In genomic region chr17:39200957-39201510, GRCh38 we compare ENCODE assay signal across 8 cellular contexts. TPM values are rescaled to one million over a fixed set of nuclear protein-coding genes. Genes with fewer than 3 reads are reported as not detected.
A peak's percentile ranks its signal among the peaks of the same experiment; 100 is the strongest.
DNase-seq lines count a peak whose midpoint lies in the region; ATAC-seq, FAIRE-seq and TF ChIP-seq lines count a peak whose summit lies in the region.

No MANE protein-coding gene starts in this region.

- FAIRE-seq in A549 (lab: Jason Lieb, UNC) = no peak

- H3K4me3 ChIP-seq in A549 (peak overlapping the region; percentile 96), HUES64 (ENCODE audit: low read length) (peak overlapping the region; percentile 90), mucosa of rectum (ENCODE audit: low read length in 2 of 2) (peak overlapping the region; percentile 86 to 99)

- peaks cover 22% of the 10 kb centered on the region for H3K4me1 Mint-ChIP-seq in MCF 10A (ENCODE audit: insufficient read depth, unreplicated experiment)

- peaks cover 66% of the 10 kb centered on the region for H3K36me3 Mint-ChIP-seq in MCF 10A (ENCODE audit: insufficient read depth, unreplicated experiment)

- H3K4me3 Mint-ChIP-seq in MCF 10A (ENCODE audit: unreplicated experiment) = peak overlapping the region; percentile 90

- no peak for TF ChIP-seq POLR2A in A549 (IDR thresholded peaks at IDR 0.05; ENCODE audit: low read length)

- POLR2A ChIA-PET in A549 (lab: Yijun Ruan, JAX) = interaction anchor here (0.6 to 0.7 kb wide), 2 partner anchors 28 to 53 kb away, joined by 4 read pairs; no protein-coding TSS in a partner anchor
- POLR2A ChIA-PET in MCF 10A (lab: Yijun Ruan, JAX) = interaction anchor here (0.7 to 2.5 kb wide), 11 partner anchors 8 to 348 kb away, joined by 3 to 34 read pairs (median 4); partner anchors contain the start of genes FBXL20, LASP1 and RPL23

- H3K36me3 ChIP-seq in HUES64 (ENCODE audit: insufficient read depth, low read length) (peaks cover 47% of the 10 kb centered on the region), mucosa of rectum (ENCODE audit: control insufficient read depth in 2 of 2, insufficient read depth in 2 of 2, low read length in 2 of 2) (peaks cover 33 to 36% of the 10 kb centered on the region in 2 donors)

- no peaks in the 10 kb centered on the region for H3K9me3 Mint-ChIP-seq in MCF 10A (ENCODE audit: unreplicated experiment)

- H3K27me3 ChIP-seq in HUES64 (ENCODE audit: insufficient read depth, low read length) = no peaks in the 10 kb centered on the region
- no peaks in the 10 kb centered on the region for H3K27me3 ChIP-seq in mucosa of rectum (ENCODE audit: control insufficient read depth in 2 of 2, insufficient read depth in 2 of 2, low read length in 2 of 2)

- ATAC-seq in A549 (no peak), GM21390 (IDR thresholded peaks at IDR 0.05; ENCODE audit: unreplicated experiment) (no peak)

- 9% methylated on average over 11 of the region's 11 CpGs for WGBS in A549 (ENCODE audit: missing lambda C conversion rate)
- WGBS in HUES64 = 57% methylated on average over 11 of the region's 11 CpGs

- no peak for TF ChIP-seq EP300 in A549 (IDR thresholded peaks at IDR 0.05)

- no peak for TF ChIP-seq CTCF in A549 (IDR thresholded peaks at IDR 0.05)
- no peak for TF ChIP-seq CTCF in MCF 10A (IDR thresholded peaks at IDR 0.05; ENCODE audit: unreplicated experiment)

- no TSS peak for BruUV-seq in MCF 10A (replicated peaks; lab: Mats Ljungman, UMichigan)

- H3K4me1 ChIP-seq in A549 = peaks cover 34% of the 10 kb centered on the region
- H3K4me1 ChIP-seq in HUES64 (ENCODE audit: insufficient read depth, low read length) = peaks cover 10% of the 10 kb centered on the region
- peaks cover 20 to 28% of the 10 kb centered on the region in 2 donors for H3K4me1 ChIP-seq in mucosa of rectum (ENCODE audit: control insufficient read depth in 2 of 2, insufficient read depth in 2 of 2, low read length in 2 of 2)

- H3K9me3 ChIP-seq in A549 (no peaks in the 10 kb centered on the region), HUES64 (ENCODE audit: insufficient read depth, low read depth, low read length) (no peaks in the 10 kb centered on the region), mucosa of rectum (ENCODE audit: control insufficient read depth in 2 of 2, low read length in 2 of 2) (no peaks in the 10 kb centered on the region)

- peak overlapping the region; percentile 85 for H3K4me2 ChIP-seq in A549

- DNase-seq in A549 (ENCODE audit: low read depth in 1 of 2, low spot score in 1 of 2) = no peak
- DNase-seq in MCF 10A (ENCODE audit: unreplicated experiment) = no peak
- DNase-seq in DMS 273 (lab: John Stamatoyannopoulos, UW; ENCODE audit: unreplicated experiment) = no peak
- DNase-seq in NCI-H2171 treated with DMSO at 0.1 percent for 48 hours (lab: John Stamatoyannopoulos, UW) = no peak
- no peak for DNase-seq in SW 1271 (lab: John Stamatoyannopoulos, UW)

- H3K27ac Mint-ChIP-seq in MCF 10A (ENCODE audit: low read depth, unreplicated experiment) = peak overlapping the region; percentile 100

- intact Hi-C loops in MCF 10A (cut with micrococcal nuclease) = no loop called here

- peak overlapping the region; percentile 96 for H3K27ac ChIP-seq in A549
- peak overlapping the region; percentile 87 for H3K27ac ChIP-seq in HUES64 (ENCODE audit: low read depth, low read length)
- peak overlapping the region in 1 of 2 donors; percentile 94 for H3K27ac ChIP-seq in mucosa of rectum (ENCODE audit: low read depth in 2 of 2, low read length in 2 of 2)

- H3K9ac ChIP-seq in HUES64 (ENCODE audit: low read depth, low read length) (peak overlapping the region; percentile 97), mucosa of rectum (ENCODE audit: low read depth in 1 of 2, low read length in 2 of 2) (peak overlapping the region; percentile 84 to 99)

- TF ChIP-seq RAD21 in A549 (conservative IDR thresholded peaks at IDR 0.05 in 1 of 2, IDR thresholded peaks at IDR 0.05 in 1 of 2) = no peak

- no peaks in the 10 kb centered on the region for H3K27me3 Mint-ChIP-seq in MCF 10A (ENCODE audit: insufficient read depth, unreplicated experiment)

- CTCF ChIA-PET in A549 (lab: Yijun Ruan, JAX) = interaction anchor here (0.7 to 31.5 kb wide), 6 partner anchors 18 to 328 kb away, joined by 3 to 1140 read pairs (median 4); no protein-coding TSS in a partner anchor
- CTCF ChIA-PET in MCF 10A (lab: Yijun Ruan, JAX) = interaction anchor here (0.7 to 13.7 kb wide), 3 partner anchors 11 to 39 kb away, joined by 3 to 485 read pairs (median 3); no protein-coding TSS in a partner anchor

TF ChIP-seq in A549, 52 proteins besides CTCF, POLR2A, EP300 and RAD21 (continues in another document):
- TF ChIP-seq JUN (IDR thresholded peaks at IDR 0.05) (no peak), ELK1 (IDR thresholded peaks at IDR 0.05; ENCODE audit: low read depth, low read length) (no peak), JUNB (IDR thresholded peaks at IDR 0.05) (no peak), GATA3 (IDR thresholded peaks at IDR 0.05; ENCODE audit: borderline replicate concordance) (no peak), TFCP2L1 (CRISPR knock-in tag; IDR thresholded peaks at IDR 0.05) (peak; percentile 73; the same call in 1 of the 2 replicates), ZC3H11A (IDR thresholded peaks at IDR 0.05) (no peak), BHLHE40 (IDR thresholded peaks at IDR 0.05; ENCODE audit: low read depth, low read length) (no peak), NFE2L2 (conservative IDR thresholded peaks at IDR 0.05; ENCODE audit: low read length) (no peak), HOXB13 (CRISPR knock-in tag; IDR thresholded peaks at IDR 0.05; ENCODE audit: low read depth) (no peak), TP53 (CRISPR knock-in tag; IDR thresholded peaks at IDR 0.05) (peak; percentile 29; the same call in 1 of the 2 replicates), ZFP36 (IDR thresholded peaks at IDR 0.05; ENCODE audit: borderline replicate concordance, partially characterized antibody) (no peak), MAZ (IDR thresholded peaks at IDR 0.05; ENCODE audit: borderline replicate concordance, low read depth, low read length) (no peak), HOXA7 (CRISPR knock-in tag; IDR thresholded peaks at IDR 0.05) (peak; percentile 80), RARB (CRISPR knock-in tag; IDR thresholded peaks at IDR 0.05) (peak; percentile 61; the same call in 1 of the 2 replicates), FOSB (CRISPR knock-in tag; IDR thresholded peaks at IDR 0.05) (0 out of 2 replicates have a peak, but pooled peaks have one; percentile 52)

RNA-seq across cellular contexts. Expression of gene RPL19, which starts 1.0 kb away (rescaled TPM):
- polyA plus RNA-seq in A549 (2011; rRNA removed) = 1,983 and 2,211 TPM in 2 replicates
- 3,586 and 4,539 TPM in 2 replicates for polyA plus RNA-seq in A549 (2012; cell fraction: cytosol; rRNA removed)
- 1,789 and 1,975 TPM in 2 replicates for polyA plus RNA-seq in A549 (2012; cell fraction: nucleus; rRNA removed)
- 2,724 to 2,918 TPM (median 2,862 TPM) in 3 replicates for polyA plus RNA-seq in A549 (2017; fragmentation: RNase III; extraction: RNeasy Plus Mini Kit Qiagen cat#74134 plus additional on column Dnase treatment)
- 835 and 986 TPM in 2 replicates for polyA minus RNA-seq in A549 (2011; rRNA and poly(A)+ RNA removed)
- polyA plus RNA-seq in HUES64 (2013, experiment 1 of 2) = 2,560 TPM
- polyA plus RNA-seq in HUES64 (2013, experiment 2 of 2) = 2,667 TPM
- 3,055 and 3,511 TPM in 2 replicates for total RNA-seq in MCF 10A (2022)

RNA-seq across cellular contexts. Expression of gene CACNB1, which starts 3.6 kb away (rescaled TPM):
- polyA plus RNA-seq in A549 (2011; rRNA removed) (3.2 and 3.6 TPM in 2 replicates), A549 (2017; fragmentation: RNase III; extraction: RNeasy Plus Mini Kit Qiagen cat#74134 plus additional on column Dnase treatment) (3.4 to 4.3 TPM (median 3.9 TPM) in 3 replicates)
- polyA plus RNA-seq in A549 (2012; cell fraction: cytosol; rRNA removed) = 4.3 and 5.3 TPM in 2 replicates
- 17.6 and 19.6 TPM in 2 replicates for polyA plus RNA-seq in A549 (2012; cell fraction: nucleus; rRNA removed)
- polyA minus RNA-seq in A549 (2011; rRNA and poly(A)+ RNA removed) = 8.4 and 10.0 TPM in 2 replicates
- polyA plus RNA-seq in HUES64 (2013, experiment 1 of 2) = 4.7 TPM
- 6.3 TPM for polyA plus RNA-seq in HUES64 (2013, experiment 2 of 2)
- 6.6 and 7.7 TPM in 2 replicates for total RNA-seq in MCF 10A (2022)

RNA-seq across cellular contexts. Expression of gene STAC2, which starts 24.7 kb away (rescaled TPM):
- 0.03 TPM in 2 replicates for polyA plus RNA-seq in A549 (2011; rRNA removed)
- 0.08 and 0.12 TPM in 2 replicates for polyA plus RNA-seq in A549 (2012; cell fraction: cytosol; rRNA removed)
- 0.10 TPM in 2 replicates for polyA plus RNA-seq in A549 (2012; cell fraction: nucleus; rRNA removed)
- polyA plus RNA-seq in A549 (2017; fragmentation: RNase III; extraction: RNeasy Plus Mini Kit Qiagen cat#74134 plus additional on column Dnase treatment) = 0.16 to 0.29 TPM (median 0.26 TPM) in 3 replicates
- 0.15 TPM in 1 of 2 replicates, not detected in the other for polyA minus RNA-seq in A549 (2011; rRNA and poly(A)+ RNA removed)
- 1.1 TPM for polyA plus RNA-seq in HUES64 (2013, experiment 1 of 2)
- polyA plus RNA-seq in HUES64 (2013, experiment 2 of 2) = 1.4 TPM
- total RNA-seq in MCF 10A (2022) = 0.47 and 1.2 TPM in 2 replicates

RNA-seq across cellular contexts. Expression of gene ARL5C, which starts 35.1 kb away (rescaled TPM):
- not detected in 2 replicates for polyA plus RNA-seq in A549 (2011; rRNA removed)
- polyA plus RNA-seq in A549 (2012; cell fraction: cytosol; rRNA removed) = not detected in 2 replicates
- polyA plus RNA-seq in A549 (2012; cell fraction: nucleus; rRNA removed) = 0.01 TPM in 1 of 2 replicates, not detected in the other
- not detected in 3 replicates for polyA plus RNA-seq in A549 (2017; fragmentation: RNase III; extraction: RNeasy Plus Mini Kit Qiagen cat#74134 plus additional on column Dnase treatment)
- not detected in 2 replicates for polyA minus RNA-seq in A549 (2011; rRNA and poly(A)+ RNA removed)
- polyA plus RNA-seq in HUES64 (2013, experiment 1 of 2) = not detected
- not detected for polyA plus RNA-seq in HUES64 (2013, experiment 2 of 2)
- total RNA-seq in MCF 10A (2022) = not detected in 2 replicates

RNA-seq across cellular contexts. Expression of gene PLXDC1, which starts 49.6 kb away (rescaled TPM):
- polyA plus RNA-seq in A549 (2011; rRNA removed) (0.36 and 0.77 TPM in 2 replicates), A549 (2017; fragmentation: RNase III; extraction: RNeasy Plus Mini Kit Qiagen cat#74134 plus additional on column Dnase treatment) (0.22 to 0.54 TPM (median 0.31 TPM) in 3 replicates)
- polyA plus RNA-seq in A549 (2012; cell fraction: cytosol; rRNA removed) = 0.16 and 0.23 TPM in 2 replicates
- polyA plus RNA-seq in A549 (2012; cell fraction: nucleus; rRNA removed) = 2.0 and 2.4 TPM in 2 replicates
- polyA minus RNA-seq in A549 (2011; rRNA and poly(A)+ RNA removed) = 0.29 and 0.79 TPM in 2 replicates
- polyA plus RNA-seq in HUES64 (2013, experiment 1 of 2) = 0.60 TPM
- 0.32 TPM for polyA plus RNA-seq in HUES64 (2013, experiment 2 of 2)
- total RNA-seq in MCF 10A (2022) = 0.22 and 0.61 TPM in 2 replicates
